Comparison of ENCODE assay signal across 20 cellular contexts in genomic region chr6:70889270-70889669, GRCh38.
"Had no signal": no experiment of that assay in that cellular context is flagged by ENCODE, and none has a peak within 500 bp of the region (broad histone marks: within the 10 kb centered on the region; RNA-seq: fewer than 3 reads in every experiment).

No MANE protein-coding gene starts in this region.

- DNase-seq: Karpas-422, KG1, MG63, NCI-H1092 treated with DMSO at 0.1 percent for 48 hours, NCI-H1436, NCI-H187, NCI-H2029, NCI-H2081 treated with DMSO at 0.1 percent for 48 hours, NCI-H2171, NCI-H345, NCI-H446 treated with DMSO at 0.1 percent for 48 hours, NCI-H510A treated with DMSO at 0.1 percent for 48 hours, NCI-H69, NCI-H774, Right ventricle myocardium superior, RPMI8226, SIG-M5, SK-N-SH, SW 1271 had no signal

- H3K9me3 ChIP-seq: MG63, SK-N-SH had no signal

- H3K27me3 ChIP-seq: MG63 had no signal

- H3K36me3 ChIP-seq: MG63 had no signal

- H3K9ac ChIP-seq: SK-N-SH had no signal

- FAIRE-seq: RCC 7860 had no signal

- H3K4me2 ChIP-seq: SK-N-SH had no signal

- H3K4me3 ChIP-seq: MG63 had no signal
